12 cellular contexts compared by ENCODE assay signal in the genomic region with DNA sequence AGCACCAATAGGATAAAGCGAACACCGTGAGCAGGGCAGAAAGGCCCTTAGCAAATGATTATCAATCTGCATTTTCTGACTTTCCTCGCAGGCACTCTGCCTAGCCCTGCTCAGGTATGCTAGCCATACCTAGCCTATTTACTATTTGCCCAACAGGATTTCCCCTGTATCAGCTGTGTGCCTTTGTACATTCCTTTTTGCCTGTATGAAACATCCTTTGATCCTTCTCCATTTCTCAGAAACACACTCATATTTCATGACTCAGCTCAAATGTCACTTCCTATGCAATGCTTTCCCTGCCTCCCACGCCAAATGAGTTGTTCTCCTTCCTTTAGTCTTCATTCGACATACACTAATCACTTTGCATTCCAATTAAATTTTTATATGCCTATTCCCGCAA. TPM values are rescaled to one million over a fixed set of nuclear protein-coding genes. Genes with fewer than 3 reads are reported as not detected.
DNase-seq lines count a peak whose midpoint lies in the region; TF ChIP-seq lines count a peak whose summit lies in the region.
"Had no signal": no experiment of that assay in that cellular context is flagged by ENCODE, and none has a peak within 500 bp of the region (broad histone marks: within the 10 kb centered on the region; RNA-seq: fewer than 3 reads in every experiment).

No MANE protein-coding gene starts in this region.

- H3K4me1 Mint-ChIP-seq in HFFc6 (ENCODE audit: low read depth) (no peaks in the 10 kb centered on the region), CD14-positive monocyte (no peaks in the 10 kb centered on the region)
- H3K4me1 Mint-ChIP-seq: IgD-negative memory B cell; naive thymus-derived CD4-positive, alpha-beta T cell had no signal

- no peaks in the 10 kb centered on the region for H3K79me2 ChIP-seq in OCI-LY7 (ENCODE audit: insufficient read depth, low read depth, low read length)

- BruUV-seq in OCI-LY7 (replicated peaks; lab: Mats Ljungman, UMichigan): no TSS peak

- no peak for TF ChIP-seq CTCF in HFFc6 (IDR thresholded peaks at IDR 0.05)
- TF ChIP-seq CTCF in fibroblast of the aortic adventitia (IDR thresholded peaks at IDR 0.05; ENCODE audit: insufficient read depth, low read length): no peak
- TF ChIP-seq CTCF in OCI-LY7 (conservative IDR thresholded peaks at IDR 0.05; ENCODE audit: low read length): no peak
- no peak for TF ChIP-seq CTCF in CD14-positive monocyte (IDR thresholded peaks at IDR 0.05)

- CTCF ChIA-PET in OCI-LY7 (lab: Charles Lee; ENCODE audit: unreplicated experiment): no interaction called here

- H3K4me1 ChIP-seq in OCI-LY7 (ENCODE audit: insufficient read depth, low read length, poor library complexity, severe bottlenecking): no peaks in the 10 kb centered on the region

- H3K36me3 ChIP-seq in OCI-LY7 (ENCODE audit: insufficient read depth, low read length): no peaks in the 10 kb centered on the region

- no peaks in the 10 kb centered on the region for H4K20me1 ChIP-seq in OCI-LY7 (ENCODE audit: insufficient read depth, low read length)

- H3K36me3 Mint-ChIP-seq in HFFc6 (ENCODE audit: low read depth) (no peaks in the 10 kb centered on the region), CD14-positive monocyte (no peaks in the 10 kb centered on the region)
- H3K36me3 Mint-ChIP-seq: IgD-negative memory B cell; naive thymus-derived CD4-positive, alpha-beta T cell had no signal

- H3K27me3 Mint-ChIP-seq in HFFc6 (ENCODE audit: insufficient read depth) (peaks cover 1% of the 10 kb centered on the region; the same call in 1 of the 2 replicates), CD14-positive monocyte (ENCODE audit: low read depth in 3 of 3) (no peaks in the 10 kb centered on the region)
- H3K27me3 Mint-ChIP-seq: IgD-negative memory B cell; naive thymus-derived CD4-positive, alpha-beta T cell had no signal

- H3K27ac Mint-ChIP-seq in HFFc6: no peak overlapping the region
- H3K27ac Mint-ChIP-seq in CD14-positive monocyte: no peak overlapping the region
- H3K27ac Mint-ChIP-seq: IgD-negative memory B cell; naive thymus-derived CD4-positive, alpha-beta T cell had no signal

- no peak overlapping the region for H2AFZ ChIP-seq in OCI-LY7 (ENCODE audit: low read length)

- H3K4me2 ChIP-seq in OCI-LY7 (ENCODE audit: low read length): no peak overlapping the region

- no peak overlapping the region for H3K4me3 Mint-ChIP-seq in HFFc6
- no peak overlapping the region for H3K4me3 Mint-ChIP-seq in CD14-positive monocyte
- H3K4me3 Mint-ChIP-seq: IgD-negative memory B cell; naive thymus-derived CD4-positive, alpha-beta T cell had no signal

- intact Hi-C loops in OCI-LY7 (cut with micrococcal nuclease; ENCODE audit: unreplicated experiment) (no loop called here), CD14-positive monocyte (cut with micrococcal nuclease) (no loop called here)

- POLR2A ChIA-PET in OCI-LY7 (lab: Charles Lee): no interaction called here

- H3K27ac ChIP-seq in OCI-LY7 (ENCODE audit: low read depth, low read length, poor library complexity, severe bottlenecking): no peak overlapping the region

- DNase-seq in HFFc6 (peak; percentile 65), SW480 (ENCODE audit: low spot score) (peak; percentile 82), fibroblast of the aortic adventitia (ENCODE audit: low read depth) (peak; percentile 82), superior temporal gyrus (ENCODE audit: extremely low spot score) (peak; percentile 41), OCI-LY7 (ENCODE audit: low spot score) (no peak), NCI-H774 (lab: John Stamatoyannopoulos, UW) (no peak), CD14-positive monocyte (ENCODE audit: low spot score) (no peak)
- DNase-seq: GF-D8; naive thymus-derived CD4-positive, alpha-beta T cell; NCI-H510A treated with DMSO at 0.1 percent for 48 hours had no signal

- H3K9me3 Mint-ChIP-seq in HFFc6 (no peaks in the 10 kb centered on the region), CD14-positive monocyte (peaks cover 0 to 8% (median 2%) of the 10 kb centered on the region in 7 donors)

- H3K9me2 ChIP-seq in OCI-LY7 (ENCODE audit: insufficient read depth, low read length): no peaks in the 10 kb centered on the region

- H3K9me3 ChIP-seq in OCI-LY7 (ENCODE audit: low read length): no peaks in the 10 kb centered on the region

- no peak overlapping the region for H3K4me3 ChIP-seq in fibroblast of the aortic adventitia (ENCODE audit: low read depth, low read length)
- no peak overlapping the region for H3K4me3 ChIP-seq in OCI-LY7 (ENCODE audit: low read depth, low read length, poor library complexity, severe bottlenecking)

RNA-seq across cellular contexts. Expression of a gene that starts 37.2 kb away (rescaled TPM):
- 1 to 10 TPM in 2 of 6 experiments, under 1 TPM in 3, not detected in 1; 0.02 to 1.1 (median 0.23) TPM for total RNA-seq in HFFc6 (2021; fragmentation: NEBNext Ultra II Directional; extraction: Animal tissue kit (Norgen Biotek cat#: 25700))
- total RNA-seq in fibroblast of the aortic adventitia (ENCODE audit: low replicate concordance) (63.0 and 172 TPM in 2 replicates), OCI-LY7 (2022) (not detected in 2 replicates)
- total RNA-seq in OCI-LY7 (2014; rRNA removed; shearing (Covaris generic)): not detected in 2 replicates
- polyA plus RNA-seq in CD14-positive monocyte: not detected
- total RNA-seq: naive thymus-derived CD4-positive, alpha-beta T cell; T-helper 1 cell treated with Interleukin-12 subunit alpha and Interleukin-12 subunit beta and Interleukin-4 antibody, amounts not matched to agents 30 ng/mL and 1 ng/mL, for 36 hours had no signal
- polyA plus RNA-seq: IgD-negative memory B cell; naive thymus-derived CD4-positive, alpha-beta T cell had no signal

Comparison
In these comparisons a context has a peak if more than half of its experiments do, and no peak if none do; other contexts are left out.
1. DNase-seq: peak in HFFc6 (single experiment), SW480 (single experiment), fibroblast of the aortic adventitia (single experiment) and superior temporal gyrus (single experiment); none in OCI-LY7 (single experiment), NCI-H774 (single experiment) and CD14-positive monocyte (single experiment).
2. RNA of a gene that starts 37.2 kb away (total RNA-seq): 63.0 to 172 TPM in fibroblast of the aortic adventitia; 0.02 to 1.1 TPM in HFFc6 and not detected in OCI-LY7; every median in the first group is over 10 times any median in the second.